Comparison of ENCODE assay signal across 13 cellular contexts in the genomic region with DNA sequence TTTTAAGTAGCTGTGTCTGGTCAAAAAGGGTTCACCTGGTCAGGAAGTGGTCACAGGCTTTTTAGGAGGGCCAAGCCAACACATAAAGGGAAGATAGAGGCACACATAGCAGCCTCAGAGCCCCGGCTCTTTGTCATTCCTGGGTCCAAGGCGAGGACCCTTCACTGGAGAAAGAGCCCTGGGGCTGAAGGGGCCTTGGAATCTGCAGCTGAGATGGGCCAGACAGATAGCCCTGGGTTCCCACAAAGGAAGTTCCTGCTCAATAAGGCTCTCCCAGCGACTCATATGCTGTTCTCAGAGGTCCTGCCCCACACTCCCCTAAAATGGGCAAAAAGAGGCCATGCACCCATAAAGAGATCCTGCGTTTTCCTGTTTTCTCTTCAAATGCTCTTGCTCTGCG.
"Had no signal": no experiment of that assay in that cellular context is flagged by ENCODE, and none has a peak within 500 bp of the region (broad histone marks: within the 10 kb centered on the region; RNA-seq: fewer than 3 reads in every experiment).

No MANE protein-coding gene starts in this region.

- H3K4me1 Mint-ChIP-seq: naive B cell had no signal

- H3K4me3 Mint-ChIP-seq: activated CD8-positive, alpha-beta memory T cell treated with anti-CD3 and anti-CD28 coated beads, Interleukin-2, amount 10 ng/mL, durations not matched to agents 7 days and 5 days; naive B cell had no signal

- H3K36me3 ChIP-seq: gastroesophageal sphincter, heart right ventricle, sigmoid colon, spleen, thyroid gland, uterus had no signal

- DNase-seq: activated CD8-positive, alpha-beta memory T cell treated with anti-CD3 and anti-CD28 coated beads, Interleukin-2, amount 10 ng/mL, durations not matched to agents 7 days and 5 days; amniotic stem cell; heart right ventricle; left colon; naive B cell; sigmoid colon; spleen; SW 1271; thyroid gland; uterus had no signal

- H3K27ac Mint-ChIP-seq: activated CD8-positive, alpha-beta memory T cell treated with anti-CD3 and anti-CD28 coated beads, Interleukin-2, amount 10 ng/mL, durations not matched to agents 7 days and 5 days had no signal

- H3K4me3 ChIP-seq: gastroesophageal sphincter, heart right ventricle, lung, sigmoid colon, spleen, thyroid gland, uterus had no signal

- H3K4me1 ChIP-seq: gastroesophageal sphincter, heart right ventricle, parathyroid adenoma, sigmoid colon, spleen, thyroid gland, uterus had no signal

- ATAC-seq: activated CD8-positive, alpha-beta memory T cell treated with anti-CD3 and anti-CD28 coated beads, Interleukin-2, amount 10 ng/mL, durations not matched to agents 7 days and 5 days; gastroesophageal sphincter; heart right ventricle; left colon had no signal

- H3K27me3 ChIP-seq: gastroesophageal sphincter, heart right ventricle, sigmoid colon, thyroid gland, uterus had no signal

- H2AFZ ChIP-seq: parathyroid adenoma had no signal

- H3K79me2 ChIP-seq: parathyroid adenoma had no signal

- H3K36me3 Mint-ChIP-seq: activated CD8-positive, alpha-beta memory T cell treated with anti-CD3 and anti-CD28 coated beads, Interleukin-2, amount 10 ng/mL, durations not matched to agents 7 days and 5 days; naive B cell had no signal

- H3K9me3 ChIP-seq: sigmoid colon, thyroid gland, uterus had no signal

- H3K27ac ChIP-seq: gastroesophageal sphincter, heart right ventricle, parathyroid adenoma, sigmoid colon, spleen, thyroid gland, uterus had no signal
